In genomic region chr13:40026741-40027140, GRCh38 we compare ENCODE assay signal across 9 cellular contexts.
DNase-seq lines count a peak whose midpoint lies in the region; ATAC-seq and TF ChIP-seq lines count a peak whose summit lies in the region.
"Had no signal": no experiment of that assay in that cellular context is flagged by ENCODE, and none has a peak within 500 bp of the region (broad histone marks: within the 10 kb centered on the region; RNA-seq: fewer than 3 reads in every experiment).

No MANE protein-coding gene starts in this region.

- H3K36me3 Mint-ChIP-seq in activated CD8-positive, alpha-beta memory T cell treated with anti-CD3 and anti-CD28 coated beads, Interleukin-2, amount 10 ng/mL, durations not matched to agents 7 days and 5 days, result peaks cover 10% of the 10 kb centered on the region
- no peaks in the 10 kb centered on the region for H3K36me3 Mint-ChIP-seq in progenitor cell of endocrine pancreas (ENCODE audit: insufficient read depth)
- H3K36me3 Mint-ChIP-seq in type B pancreatic cell, result no peaks in the 10 kb centered on the region

- no peak overlapping the region for H3K27ac ChIP-seq in heart right ventricle

- H3K9me3 ChIP-seq in heart right ventricle, result peaks cover 0 to 10% (median 0%) of the 10 kb centered on the region in 11 donors

- CTCF ChIA-PET in activated CD8-positive, alpha-beta memory T cell treated with anti-CD3 and anti-CD28 coated beads, Interleukin-2, amount 10 ng/mL, durations not matched to agents 7 days and 5 days (lab: Charles Lee), result no interaction called here

- 85 to 89% methylated on average over 4 of the region's 4 CpGs for WGBS in heart right ventricle, 2 donors

- H3K9me3 Mint-ChIP-seq in activated CD8-positive, alpha-beta memory T cell treated with anti-CD3 and anti-CD28 coated beads, Interleukin-2, amount 10 ng/mL, durations not matched to agents 7 days and 5 days (ENCODE audit: low read depth), result peaks cover 5% of the 10 kb centered on the region
- H3K9me3 Mint-ChIP-seq in progenitor cell of endocrine pancreas (ENCODE audit: low read depth) (peaks cover 7% of the 10 kb centered on the region), type B pancreatic cell (peaks cover 8% of the 10 kb centered on the region)

- H3K27ac Mint-ChIP-seq in activated CD8-positive, alpha-beta memory T cell treated with anti-CD3 and anti-CD28 coated beads, Interleukin-2, amount 10 ng/mL, durations not matched to agents 7 days and 5 days, result no peak overlapping the region
- H3K27ac Mint-ChIP-seq in progenitor cell of endocrine pancreas, result no peak overlapping the region
- no peak overlapping the region for H3K27ac Mint-ChIP-seq in type B pancreatic cell

- ATAC-seq in GM19351 (IDR thresholded peaks at IDR 0.05; ENCODE audit: unreplicated experiment), result peak; percentile 32
- ATAC-seq in HG03066 (IDR thresholded peaks at IDR 0.05; ENCODE audit: low read depth, unreplicated experiment), result peak; percentile 22
- no peak for ATAC-seq in activated CD8-positive, alpha-beta memory T cell treated with anti-CD3 and anti-CD28 coated beads, Interleukin-2, amount 10 ng/mL, durations not matched to agents 7 days and 5 days
- no peak for ATAC-seq in heart right ventricle

- peaks cover 23% of the 10 kb centered on the region for H3K27me3 Mint-ChIP-seq in activated CD8-positive, alpha-beta memory T cell treated with anti-CD3 and anti-CD28 coated beads, Interleukin-2, amount 10 ng/mL, durations not matched to agents 7 days and 5 days
- H3K27me3 Mint-ChIP-seq in progenitor cell of endocrine pancreas (no peaks in the 10 kb centered on the region), type B pancreatic cell (no peaks in the 10 kb centered on the region)

- no peaks in the 10 kb centered on the region for H3K36me3 ChIP-seq in heart right ventricle

- peak; percentile 47 for DNase-seq in activated CD8-positive, alpha-beta memory T cell treated with anti-CD3 and anti-CD28 coated beads, Interleukin-2, amount 10 ng/mL, durations not matched to agents 7 days and 5 days
- DNase-seq in stimulated activated CD8-positive, alpha-beta memory T cell treated with anti-CD3 and anti-CD28 coated beads, Interleukin-15, amount 100 ng/mL, for 4 hours (ENCODE audit: low read depth in 2 of 2), result peak; percentile 17 to 19
- DNase-seq in progenitor cell of endocrine pancreas (ENCODE audit: low spot score, unreplicated experiment) (no peak), heart right ventricle (no peak), type B pancreatic cell (ENCODE audit: extremely low spot score, unreplicated experiment) (no peak), RPMI8226 (no peak)
- DNase-seq: NCI-H446 treated with DMSO at 0.1 percent for 48 hours had no signal

- no peak overlapping the region for H3K4me3 Mint-ChIP-seq in activated CD8-positive, alpha-beta memory T cell treated with anti-CD3 and anti-CD28 coated beads, Interleukin-2, amount 10 ng/mL, durations not matched to agents 7 days and 5 days
- H3K4me3 Mint-ChIP-seq in progenitor cell of endocrine pancreas (ENCODE audit: low read depth) (no peak overlapping the region), type B pancreatic cell (no peak overlapping the region)

- H3K27me3 ChIP-seq in heart right ventricle, result no peaks in the 10 kb centered on the region

- no peak for TF ChIP-seq CTCF in progenitor cell of endocrine pancreas (IDR thresholded peaks at IDR 0.05; ENCODE audit: unreplicated experiment)
- TF ChIP-seq CTCF in heart right ventricle (IDR thresholded peaks at IDR 0.05), result no peak
- TF ChIP-seq CTCF in type B pancreatic cell (conservative IDR thresholded peaks at IDR 0.05), result no peak

- no peaks in the 10 kb centered on the region for H3K4me1 ChIP-seq in heart right ventricle

- peaks cover 28% of the 10 kb centered on the region for H3K4me1 Mint-ChIP-seq in activated CD8-positive, alpha-beta memory T cell treated with anti-CD3 and anti-CD28 coated beads, Interleukin-2, amount 10 ng/mL, durations not matched to agents 7 days and 5 days
- H3K4me1 Mint-ChIP-seq in progenitor cell of endocrine pancreas (ENCODE audit: low read depth) (no peaks in the 10 kb centered on the region), type B pancreatic cell (ENCODE audit: unreplicated experiment) (peaks cover 4% of the 10 kb centered on the region)

- no peak overlapping the region for H3K4me3 ChIP-seq in heart right ventricle

- intact Hi-C loops in heart right ventricle (cut with DNase I), result no loop called here

Comparison
In these comparisons a context has a peak if more than half of its experiments do, and no peak if none do; other contexts are left out.
1. ATAC-seq: peak in GM19351 (single experiment) and HG03066 (single experiment); none in activated CD8-positive, alpha-beta memory T cell treated with anti-CD3 and anti-CD28 coated beads, Interleukin-2, amount 10 ng/mL, durations not matched to agents 7 days and 5 days (single experiment) and heart right ventricle (0 of 8).
2. DNase-seq: peak in activated CD8-positive, alpha-beta memory T cell treated with anti-CD3 and anti-CD28 coated beads, Interleukin-2, amount 10 ng/mL, durations not matched to agents 7 days and 5 days (single experiment) and stimulated activated CD8-positive, alpha-beta memory T cell treated with anti-CD3 and anti-CD28 coated beads, Interleukin-15, amount 100 ng/mL, for 4 hours (2 of 2); none in progenitor cell of endocrine pancreas (single experiment), heart right ventricle (0 of 2), type B pancreatic cell (single experiment) and RPMI8226 (single experiment).